1 cellular context compared by ENCODE assay signal in genomic region chr6:109690740-109691687, GRCh38.
TF ChIP-seq lines count a peak whose summit lies in the region.

TSS of gene AK9 (minus strand) at chr6:109691202. CDS start at chr6:109675745, 15,457 bp downstream.
TSS of gene FIG4 (plus strand) at chr6:109691296. CDS start at chr6:109691436, 140 bp downstream.

TF ChIP-seq in HepG2, 621 proteins besides CTCF, POLR2A, EP300 and RAD21 (continued from another document and continues in another):
- TF ChIP-seq ZNF646 (CRISPR knock-in tag; IDR thresholded peaks at IDR 0.05) (no peak), ZGPAT (CRISPR knock-in tag; IDR thresholded peaks at IDR 0.05) (peak; percentile 52; the same call in 1 of the 2 replicates), MZF1 (CRISPR knock-in tag; IDR thresholded peaks at IDR 0.05; ENCODE audit: borderline replicate concordance) (no peak), SMAD1 (CRISPR knock-in tag; IDR thresholded peaks at IDR 0.05; ENCODE audit: borderline replicate concordance, low read depth) (peak; percentile 53; the same call in 1 of the 2 replicates), SRF (IDR thresholded peaks at IDR 0.05; ENCODE audit: low read depth, low read length) (0 out of 2 replicates have a peak, but pooled peaks have one; percentile 32), RBM39 (IDR thresholded peaks at IDR 0.05; ENCODE audit: low read depth, low read length, poor library complexity, severe bottlenecking) (peak; percentile 38), CREB3 (CRISPR knock-in tag; IDR thresholded peaks at IDR 0.05) (0 out of 2 replicates have a peak, but pooled peaks have one; percentile 66), WIZ (CRISPR knock-in tag; IDR thresholded peaks at IDR 0.05) (no peak), ZNF329 (CRISPR knock-in tag; IDR thresholded peaks at IDR 0.05; ENCODE audit: low read depth) (no peak), UBTF (CRISPR knock-in tag; IDR thresholded peaks at IDR 0.05) (peak; percentile 45), YEATS4 (CRISPR knock-in tag; IDR thresholded peaks at IDR 0.05; ENCODE audit: borderline replicate concordance) (peak; percentile 40; the same call in 1 of the 2 replicates), ZHX2 (IDR thresholded peaks at IDR 0.05; ENCODE audit: low read depth) (peak; percentile 64; the same call in 1 of the 2 replicates), ZHX2 (CRISPR knock-in tag; IDR thresholded peaks at IDR 0.05; ENCODE audit: borderline replicate concordance) (no peak), BCLAF1 (IDR thresholded peaks at IDR 0.05) (no peak), ZNF720 (CRISPR knock-in tag; IDR thresholded peaks at IDR 0.05) (no peak), CHCHD3 (CRISPR knock-in tag; IDR thresholded peaks at IDR 0.05) (no peak), ZNF430 (CRISPR knock-in tag; IDR thresholded peaks at IDR 0.05) (0 out of 2 replicates have a peak, but pooled peaks have one; percentile 29), ZNF770 (CRISPR knock-in tag; IDR thresholded peaks at IDR 0.05) (0 out of 2 replicates have a peak, but pooled peaks have one; percentile 27), ATF2 (CRISPR knock-in tag; IDR thresholded peaks at IDR 0.05) (0 out of 2 replicates have a peak, but pooled peaks have one; percentile 12), RCOR2 (CRISPR knock-in tag; IDR thresholded peaks at IDR 0.05) (0 out of 2 replicates have a peak, but pooled peaks have one; percentile 37), PBX3 (CRISPR knock-in tag; IDR thresholded peaks at IDR 0.05; ENCODE audit: borderline replicate concordance) (no peak), RELA (CRISPR knock-in tag; IDR thresholded peaks at IDR 0.05) (no peak), ZFP90 (CRISPR knock-in tag; IDR thresholded peaks at IDR 0.05; ENCODE audit: borderline replicate concordance) (no peak), ZNF674 (CRISPR knock-in tag; IDR thresholded peaks at IDR 0.05; ENCODE audit: low read depth) (no peak), MBD4 (IDR thresholded peaks at IDR 0.05; ENCODE audit: borderline replicate concordance, low read length) (no peak)
